In the genomic region with DNA sequence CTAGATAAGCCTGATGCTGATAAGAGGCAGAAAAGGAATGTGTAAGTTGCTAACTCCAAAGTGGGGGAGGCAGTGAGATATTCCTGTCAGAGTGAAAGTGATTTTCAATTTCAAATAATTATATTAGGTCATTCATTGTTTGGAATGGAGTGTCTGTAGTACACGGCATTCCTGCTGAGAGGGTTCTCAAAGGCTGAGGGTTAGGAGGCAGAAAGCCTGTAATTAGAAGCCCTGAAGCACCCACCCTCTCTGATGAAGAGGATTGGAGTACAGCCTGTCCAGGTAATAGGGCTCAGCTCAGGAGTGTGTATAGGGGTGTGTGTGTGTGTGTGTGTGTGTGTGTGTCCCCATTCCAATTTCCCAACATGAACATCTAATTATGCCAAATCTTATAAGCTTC, we compare ENCODE assay signal across 1 cellular context.
TF ChIP-seq lines count a peak whose summit lies in the region.

No MANE protein-coding gene starts in this region.

TF ChIP-seq in GM23338, 12 proteins besides CTCF, POLR2A, EP300 and RAD21:
- TF ChIP-seq, protein P1, sequence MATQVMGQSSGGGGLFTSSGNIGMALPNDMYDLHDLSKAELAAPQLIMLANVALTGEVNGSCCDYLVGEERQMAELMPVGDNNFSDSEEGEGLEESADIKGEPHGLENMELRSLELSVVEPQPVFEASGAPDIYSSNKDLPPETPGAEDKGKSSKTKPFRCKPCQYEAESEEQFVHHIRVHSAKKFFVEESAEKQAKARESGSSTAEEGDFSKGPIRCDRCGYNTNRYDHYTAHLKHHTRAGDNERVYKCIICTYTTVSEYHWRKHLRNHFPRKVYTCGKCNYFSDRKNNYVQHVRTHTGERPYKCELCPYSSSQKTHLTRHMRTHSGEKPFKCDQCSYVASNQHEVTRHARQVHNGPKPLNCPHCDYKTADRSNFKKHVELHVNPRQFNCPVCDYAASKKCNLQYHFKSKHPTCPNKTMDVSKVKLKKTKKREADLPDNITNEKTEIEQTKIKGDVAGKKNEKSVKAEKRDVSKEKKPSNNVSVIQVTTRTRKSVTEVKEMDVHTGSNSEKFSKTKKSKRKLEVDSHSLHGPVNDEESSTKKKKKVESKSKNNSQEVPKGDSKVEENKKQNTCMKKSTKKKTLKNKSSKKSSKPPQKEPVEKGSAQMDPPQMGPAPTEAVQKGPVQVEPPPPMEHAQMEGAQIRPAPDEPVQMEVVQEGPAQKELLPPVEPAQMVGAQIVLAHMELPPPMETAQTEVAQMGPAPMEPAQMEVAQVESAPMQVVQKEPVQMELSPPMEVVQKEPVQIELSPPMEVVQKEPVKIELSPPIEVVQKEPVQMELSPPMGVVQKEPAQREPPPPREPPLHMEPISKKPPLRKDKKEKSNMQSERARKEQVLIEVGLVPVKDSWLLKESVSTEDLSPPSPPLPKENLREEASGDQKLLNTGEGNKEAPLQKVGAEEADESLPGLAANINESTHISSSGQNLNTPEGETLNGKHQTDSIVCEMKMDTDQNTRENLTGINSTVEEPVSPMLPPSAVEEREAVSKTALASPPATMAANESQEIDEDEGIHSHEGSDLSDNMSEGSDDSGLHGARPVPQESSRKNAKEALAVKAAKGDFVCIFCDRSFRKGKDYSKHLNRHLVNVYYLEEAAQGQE (IDR thresholded peaks at IDR 0.05; ENCODE audit: unreplicated experiment), result no peak
- TF ChIP-seq EZH2 (IDR thresholded peaks at IDR 0.05; ENCODE audit: low read depth, unreplicated experiment) (no peak), POLR2AphosphoS5 (IDR thresholded peaks at IDR 0.05; ENCODE audit: low read depth) (no peak)
